ENCODE assay signal across 1 cellular context in the genomic region with DNA sequence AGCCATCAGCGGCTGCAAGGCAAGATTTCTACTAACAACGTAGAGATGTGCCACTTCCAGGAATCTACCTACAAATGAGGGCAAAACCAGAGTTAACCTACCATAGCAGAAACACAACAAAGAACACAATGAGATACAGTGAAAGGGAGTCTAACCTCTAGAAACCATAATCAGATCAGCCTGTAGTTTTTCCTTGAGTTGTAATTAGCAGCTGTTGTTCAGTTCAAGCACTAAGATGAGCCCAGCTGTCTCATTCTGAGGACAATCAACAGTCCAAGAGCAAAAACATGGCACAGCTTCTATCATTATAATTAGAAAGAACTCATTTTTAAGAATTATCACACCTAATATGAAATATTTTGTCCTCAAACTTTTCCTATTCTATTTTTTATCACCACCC.
TF ChIP-seq lines count a peak whose summit lies in the region.

No MANE protein-coding gene starts in this region.

TF ChIP-seq in GM23338, 12 proteins besides CTCF, POLR2A, EP300 and RAD21 (continued from another document):
- TF ChIP-seq, protein P1, sequence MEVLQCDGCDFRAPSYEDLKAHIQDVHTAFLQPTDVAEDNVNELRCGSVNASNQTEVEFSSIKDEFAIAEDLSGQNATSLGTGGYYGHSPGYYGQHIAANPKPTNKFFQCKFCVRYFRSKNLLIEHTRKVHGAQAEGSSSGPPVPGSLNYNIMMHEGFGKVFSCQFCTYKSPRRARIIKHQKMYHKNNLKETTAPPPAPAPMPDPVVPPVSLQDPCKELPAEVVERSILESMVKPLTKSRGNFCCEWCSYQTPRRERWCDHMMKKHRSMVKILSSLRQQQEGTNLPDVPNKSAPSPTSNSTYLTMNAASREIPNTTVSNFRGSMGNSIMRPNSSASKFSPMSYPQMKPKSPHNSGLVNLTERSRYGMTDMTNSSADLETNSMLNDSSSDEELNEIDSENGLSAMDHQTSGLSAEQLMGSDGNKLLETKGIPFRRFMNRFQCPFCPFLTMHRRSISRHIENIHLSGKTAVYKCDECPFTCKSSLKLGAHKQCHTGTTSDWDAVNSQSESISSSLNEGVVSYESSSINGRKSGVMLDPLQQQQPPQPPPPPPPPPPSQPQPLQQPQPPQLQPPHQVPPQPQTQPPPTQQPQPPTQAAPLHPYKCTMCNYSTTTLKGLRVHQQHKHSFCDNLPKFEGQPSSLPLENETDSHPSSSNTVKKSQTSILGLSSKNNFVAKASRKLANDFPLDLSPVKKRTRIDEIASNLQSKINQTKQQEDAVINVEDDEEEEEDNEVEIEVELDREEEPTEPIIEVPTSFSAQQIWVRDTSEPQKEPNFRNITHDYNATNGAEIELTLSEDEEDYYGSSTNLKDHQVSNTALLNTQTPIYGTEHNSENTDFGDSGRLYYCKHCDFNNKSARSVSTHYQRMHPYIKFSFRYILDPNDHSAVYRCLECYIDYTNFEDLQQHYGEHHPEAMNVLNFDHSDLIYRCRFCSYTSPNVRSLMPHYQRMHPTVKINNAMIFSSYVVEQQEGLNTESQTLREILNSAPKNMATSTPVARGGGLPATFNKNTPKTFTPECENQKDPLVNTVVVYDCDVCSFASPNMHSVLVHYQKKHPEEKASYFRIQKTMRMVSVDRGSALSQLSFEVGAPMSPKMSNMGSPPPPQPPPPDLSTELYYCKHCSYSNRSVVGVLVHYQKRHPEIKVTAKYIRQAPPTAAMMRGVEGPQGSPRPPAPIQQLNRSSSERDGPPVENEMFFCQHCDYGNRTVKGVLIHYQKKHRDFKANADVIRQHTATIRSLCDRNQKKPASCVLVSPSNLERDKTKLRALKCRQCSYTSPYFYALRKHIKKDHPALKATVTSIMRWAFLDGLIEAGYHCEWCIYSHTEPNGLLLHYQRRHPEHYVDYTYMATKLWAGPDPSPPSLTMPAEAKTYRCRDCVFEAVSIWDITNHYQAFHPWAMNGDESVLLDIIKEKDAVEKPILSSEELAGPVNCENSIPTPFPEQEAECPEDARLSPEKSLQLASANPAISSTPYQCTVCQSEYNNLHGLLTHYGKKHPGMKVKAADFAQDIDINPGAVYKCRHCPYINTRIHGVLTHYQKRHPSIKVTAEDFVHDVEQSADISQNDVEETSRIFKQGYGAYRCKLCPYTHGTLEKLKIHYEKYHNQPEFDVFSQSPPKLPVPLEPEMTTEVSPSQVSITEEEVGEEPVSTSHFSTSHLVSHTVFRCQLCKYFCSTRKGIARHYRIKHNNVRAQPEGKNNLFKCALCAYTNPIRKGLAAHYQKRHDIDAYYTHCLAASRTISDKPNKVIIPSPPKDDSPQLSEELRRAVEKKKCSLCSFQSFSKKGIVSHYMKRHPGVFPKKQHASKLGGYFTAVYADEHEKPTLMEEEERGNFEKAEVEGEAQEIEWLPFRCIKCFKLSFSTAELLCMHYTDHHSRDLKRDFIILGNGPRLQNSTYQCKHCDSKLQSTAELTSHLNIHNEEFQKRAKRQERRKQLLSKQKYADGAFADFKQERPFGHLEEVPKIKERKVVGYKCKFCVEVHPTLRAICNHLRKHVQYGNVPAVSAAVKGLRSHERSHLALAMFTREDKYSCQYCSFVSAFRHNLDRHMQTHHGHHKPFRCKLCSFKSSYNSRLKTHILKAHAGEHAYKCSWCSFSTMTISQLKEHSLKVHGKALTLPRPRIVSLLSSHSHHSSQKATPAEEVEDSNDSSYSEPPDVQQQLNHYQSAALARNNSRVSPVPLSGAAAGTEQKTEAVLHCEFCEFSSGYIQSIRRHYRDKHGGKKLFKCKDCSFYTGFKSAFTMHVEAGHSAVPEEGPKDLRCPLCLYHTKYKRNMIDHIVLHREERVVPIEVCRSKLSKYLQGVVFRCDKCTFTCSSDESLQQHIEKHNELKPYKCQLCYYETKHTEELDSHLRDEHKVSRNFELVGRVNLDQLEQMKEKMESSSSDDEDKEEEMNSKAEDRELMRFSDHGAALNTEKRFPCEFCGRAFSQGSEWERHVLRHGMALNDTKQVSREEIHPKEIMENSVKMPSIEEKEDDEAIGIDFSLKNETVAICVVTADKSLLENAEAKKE (CRISPR knock-in tag; IDR thresholded peaks at IDR 0.05) = no peak
- TF ChIP-seq, protein P2, sequence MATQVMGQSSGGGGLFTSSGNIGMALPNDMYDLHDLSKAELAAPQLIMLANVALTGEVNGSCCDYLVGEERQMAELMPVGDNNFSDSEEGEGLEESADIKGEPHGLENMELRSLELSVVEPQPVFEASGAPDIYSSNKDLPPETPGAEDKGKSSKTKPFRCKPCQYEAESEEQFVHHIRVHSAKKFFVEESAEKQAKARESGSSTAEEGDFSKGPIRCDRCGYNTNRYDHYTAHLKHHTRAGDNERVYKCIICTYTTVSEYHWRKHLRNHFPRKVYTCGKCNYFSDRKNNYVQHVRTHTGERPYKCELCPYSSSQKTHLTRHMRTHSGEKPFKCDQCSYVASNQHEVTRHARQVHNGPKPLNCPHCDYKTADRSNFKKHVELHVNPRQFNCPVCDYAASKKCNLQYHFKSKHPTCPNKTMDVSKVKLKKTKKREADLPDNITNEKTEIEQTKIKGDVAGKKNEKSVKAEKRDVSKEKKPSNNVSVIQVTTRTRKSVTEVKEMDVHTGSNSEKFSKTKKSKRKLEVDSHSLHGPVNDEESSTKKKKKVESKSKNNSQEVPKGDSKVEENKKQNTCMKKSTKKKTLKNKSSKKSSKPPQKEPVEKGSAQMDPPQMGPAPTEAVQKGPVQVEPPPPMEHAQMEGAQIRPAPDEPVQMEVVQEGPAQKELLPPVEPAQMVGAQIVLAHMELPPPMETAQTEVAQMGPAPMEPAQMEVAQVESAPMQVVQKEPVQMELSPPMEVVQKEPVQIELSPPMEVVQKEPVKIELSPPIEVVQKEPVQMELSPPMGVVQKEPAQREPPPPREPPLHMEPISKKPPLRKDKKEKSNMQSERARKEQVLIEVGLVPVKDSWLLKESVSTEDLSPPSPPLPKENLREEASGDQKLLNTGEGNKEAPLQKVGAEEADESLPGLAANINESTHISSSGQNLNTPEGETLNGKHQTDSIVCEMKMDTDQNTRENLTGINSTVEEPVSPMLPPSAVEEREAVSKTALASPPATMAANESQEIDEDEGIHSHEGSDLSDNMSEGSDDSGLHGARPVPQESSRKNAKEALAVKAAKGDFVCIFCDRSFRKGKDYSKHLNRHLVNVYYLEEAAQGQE (IDR thresholded peaks at IDR 0.05; ENCODE audit: unreplicated experiment) = no peak
- TF ChIP-seq EZH2phosphoT487 (IDR thresholded peaks at IDR 0.05; ENCODE audit: unreplicated experiment) = no peak
- TF ChIP-seq ZNF114 (CRISPR knock-in tag; IDR thresholded peaks at IDR 0.05) = no peak
